Comparison of ENCODE assay signal across 7 cellular contexts in the genomic region with DNA sequence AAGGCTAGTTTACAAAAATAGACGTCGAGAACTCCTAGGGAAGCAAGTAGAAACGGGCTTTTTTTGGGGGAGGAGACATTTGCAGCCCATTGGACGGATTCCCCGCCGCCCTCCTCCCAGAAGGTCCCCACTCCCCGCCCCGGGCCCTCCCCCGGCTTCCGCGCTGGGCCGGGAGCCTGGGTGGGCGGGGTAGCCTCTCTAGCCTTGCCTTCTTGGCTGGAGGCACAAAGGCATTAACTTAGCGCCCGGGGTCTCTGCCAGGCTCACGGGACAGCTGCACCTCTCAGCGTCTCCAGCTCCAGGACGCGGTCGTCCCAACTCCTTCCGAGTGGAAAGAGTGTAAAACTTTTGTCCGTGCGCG. TPM values are rescaled to one million over a fixed set of nuclear protein-coding genes. Genes with fewer than 3 reads are reported as not detected.
A peak's percentile ranks its signal among the peaks of the same experiment; 100 is the strongest.
DNase-seq lines count a peak whose midpoint lies in the region; ATAC-seq and TF ChIP-seq lines count a peak whose summit lies in the region.

Gene DMRTA1, plus strand, starts transcription at position 236 of the 361 bp plus-strand sequence. CDS start 242 bp downstream, outside the sequence.

- H3K36me3 ChIP-seq in skeletal muscle satellite cell (ENCODE audit: insufficient read depth, low read length): no peaks in the 10 kb centered on the region

- peak within 1 kb of the TSS; percentile 93 for H3K4me3 ChIP-seq in skeletal muscle satellite cell (ENCODE audit: low read length)

- DNase-seq in GM10248 (ENCODE audit: extremely low spot score): peak; percentile 13
- peak; percentile 90 for DNase-seq in NCI-H82 (lab: John Stamatoyannopoulos, UW)
- DNase-seq in central memory CD8-positive, alpha-beta T cell (ENCODE audit: low spot score in 2 of 2): no peak
- DNase-seq in immature natural killer cell: no peak
- no peak for DNase-seq in HT-29 (ENCODE audit: low spot score)

- no peak within 1 kb of the TSS for H3K27ac Mint-ChIP-seq in central memory CD8-positive, alpha-beta T cell (ENCODE audit: low read depth)
- H3K27ac Mint-ChIP-seq in immature natural killer cell: no peak within 1 kb of the TSS

- peak within 1 kb of the TSS; percentile 81 for H3K9ac ChIP-seq in skeletal muscle satellite cell (ENCODE audit: low read depth, low read length)

- H3K4me1 ChIP-seq in skeletal muscle satellite cell (ENCODE audit: control insufficient read depth, insufficient read depth, low read length): peaks cover 8% of the 10 kb centered on the region

- POLR2A ChIA-PET in GM10248 (lab: Yijun Ruan, JAX): no interaction called here

- no peak for TF ChIP-seq CTCF in GM10248 (IDR thresholded peaks at IDR 0.05; ENCODE audit: control extremely low read depth, extremely low read depth, low read depth, missing control alignments)

- H3K4me1 Mint-ChIP-seq in central memory CD8-positive, alpha-beta T cell: no peaks in the 10 kb centered on the region
- no peaks in the 10 kb centered on the region for H3K4me1 Mint-ChIP-seq in immature natural killer cell

- peak; percentile 26 for ATAC-seq in HG02763 (IDR thresholded peaks at IDR 0.05; ENCODE audit: unreplicated experiment)
- no peak for ATAC-seq in central memory CD8-positive, alpha-beta T cell (replicated peaks; ENCODE audit: extremely low read depth, poor library complexity, severe bottlenecking)

- H3K9me3 Mint-ChIP-seq in central memory CD8-positive, alpha-beta T cell: no peaks in the 10 kb centered on the region
- peaks cover 0 to 13% (median 4%) of the 10 kb centered on the region in 6 donors for H3K9me3 Mint-ChIP-seq in immature natural killer cell

- H3K9me3 ChIP-seq in skeletal muscle satellite cell (replicated peaks; ENCODE audit: low read length): no peaks in the 10 kb centered on the region

- H3K4me2 ChIP-seq in skeletal muscle satellite cell (ENCODE audit: low read length): peak within 1 kb of the TSS; percentile 91

- CTCF ChIA-PET in GM10248 (lab: Yijun Ruan, JAX): no interaction called here

- H3K4me3 Mint-ChIP-seq in central memory CD8-positive, alpha-beta T cell: peak within 1 kb of the TSS; percentile 59
- H3K4me3 Mint-ChIP-seq in immature natural killer cell: peak within 1 kb of the TSS in 3 of 5 donors; percentile 8 to 36 (median 8)

- H3K36me3 Mint-ChIP-seq in central memory CD8-positive, alpha-beta T cell (ENCODE audit: insufficient read depth): no peaks in the 10 kb centered on the region
- no peaks in the 10 kb centered on the region for H3K36me3 Mint-ChIP-seq in immature natural killer cell

- peaks cover 68% of the 10 kb centered on the region for H3K27me3 Mint-ChIP-seq in central memory CD8-positive, alpha-beta T cell
- peaks cover 3 to 15% (median 10%) of the 10 kb centered on the region in 3 donors for H3K27me3 Mint-ChIP-seq in immature natural killer cell (ENCODE audit: low read depth in 3 of 3)

- H3K27me3 ChIP-seq in skeletal muscle satellite cell (ENCODE audit: control insufficient read depth, insufficient read depth, low read length): no peaks in the 10 kb centered on the region

RNA-seq across cellular contexts. Expression of gene DMRTA1, which starts in this region (rescaled TPM):
- polyA plus RNA-seq in immature natural killer cell: not detected
- under 0.01 and 0.51 TPM in 2 replicates for total RNA-seq in skeletal muscle satellite cell (2012; rRNA removed)
- total RNA-seq in HT-29 (2014; rRNA removed; shearing (Covaris generic)): not detected in 2 replicates

Comparison
In these comparisons a context has a peak if more than half of its experiments do, and no peak if none do; other contexts are left out.
1. DNase-seq: peak in GM10248 (single experiment) and NCI-H82 (single experiment); none in central memory CD8-positive, alpha-beta T cell (0 of 2), immature natural killer cell (0 of 3) and HT-29 (single experiment).